Comparison of ENCODE assay signal across 21 cellular contexts in the genomic region with DNA sequence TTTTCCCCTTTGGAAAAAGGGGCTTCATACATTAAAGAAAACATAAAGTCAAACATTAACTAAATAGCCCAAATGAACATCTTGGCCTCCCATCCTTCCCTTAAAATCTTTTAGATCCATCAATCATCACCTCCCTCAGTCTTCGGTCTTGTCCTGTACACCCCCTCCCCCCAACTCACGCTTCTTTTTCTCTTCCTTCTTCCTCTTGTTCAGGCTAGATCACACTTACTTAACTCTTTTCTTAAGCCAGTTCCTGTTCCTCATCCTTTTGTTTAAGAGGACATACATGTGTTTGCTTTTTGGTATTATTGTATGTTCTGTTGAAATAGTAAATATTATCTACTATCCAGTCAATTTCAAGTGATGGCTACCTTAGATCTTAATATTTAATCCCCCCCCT. TPM values are rescaled to one million over a fixed set of nuclear protein-coding genes. Genes with fewer than 3 reads are reported as not detected.
"Had no signal": no experiment of that assay in that cellular context is flagged by ENCODE, and none has a peak within 500 bp of the region (broad histone marks: within the 10 kb centered on the region; RNA-seq: fewer than 3 reads in every experiment).

No MANE protein-coding gene starts in this region.

- H3K9me3 ChIP-seq: ovary had no signal

- H3K4me1 Mint-ChIP-seq: activated CD4-positive, alpha-beta T cell treated with anti-CD3 and anti-CD28 coated beads for 36 hours; activated naive CD4-positive, alpha-beta T cell treated with anti-CD3 and anti-CD28 coated beads, Interleukin-2, amount 10 ng/mL, durations not matched to agents 7 days and 5 days had no signal

- H3K4me3 Mint-ChIP-seq: activated CD4-positive, alpha-beta memory T cell treated with anti-CD3 and anti-CD28 coated beads for 36 hours; activated CD4-positive, alpha-beta T cell treated with anti-CD3 and anti-CD28 coated beads for 36 hours; activated CD8-positive, alpha-beta memory T cell treated with anti-CD3 and anti-CD28 coated beads, Interleukin-2, amount 10 ng/mL, durations not matched to agents 7 days and 5 days; activated naive CD4-positive, alpha-beta T cell treated with anti-CD3 and anti-CD28 coated beads, Interleukin-2, amount 10 ng/mL, durations not matched to agents 7 days and 5 days had no signal

- H3K27ac Mint-ChIP-seq: activated CD4-positive, alpha-beta memory T cell treated with anti-CD3 and anti-CD28 coated beads for 36 hours; activated CD4-positive, alpha-beta T cell treated with anti-CD3 and anti-CD28 coated beads for 36 hours; activated CD8-positive, alpha-beta memory T cell treated with anti-CD3 and anti-CD28 coated beads, Interleukin-2, amount 10 ng/mL, durations not matched to agents 7 days and 5 days; activated naive CD4-positive, alpha-beta T cell treated with anti-CD3 and anti-CD28 coated beads, Interleukin-2, amount 10 ng/mL, durations not matched to agents 7 days and 5 days had no signal

- H3K4me3 ChIP-seq: ascending aorta, breast epithelium, ovary, transverse colon had no signal

- ATAC-seq: activated CD4-positive, alpha-beta T cell treated with anti-CD3 and anti-CD28 coated beads for 36 hours; activated CD8-positive, alpha-beta memory T cell treated with anti-CD3 and anti-CD28 coated beads, Interleukin-2, amount 10 ng/mL, durations not matched to agents 7 days and 5 days; stimulated activated naive CD8-positive, alpha-beta T cell treated with anti-CD3 and anti-CD28 coated beads, Interleukin-15, Interleukin-2, amounts not matched to agents 100 U/mL and 50 U/mL, for 24 hours had no signal

- H3K4me1 ChIP-seq: ascending aorta, breast epithelium, transverse colon had no signal

- DNase-seq: activated CD4-positive, alpha-beta memory T cell treated with anti-CD3 and anti-CD28 coated beads for 36 hours; activated CD4-positive, alpha-beta T cell treated with anti-CD3 and anti-CD28 coated beads for 36 hours; activated CD8-positive, alpha-beta memory T cell treated with anti-CD3 and anti-CD28 coated beads, Interleukin-2, amount 10 ng/mL, durations not matched to agents 7 days and 5 days; activated naive CD4-positive, alpha-beta T cell treated with anti-CD3 and anti-CD28 coated beads, Interleukin-2, amount 10 ng/mL, durations not matched to agents 7 days and 5 days; activated T-cell treated with anti-CD3 and anti-CD28 coated beads, Interleukin-2, amount 50 U/mL, for 1 hour; cerebellar nuclear complex; effector memory CD4-positive, alpha-beta T cell; foreskin melanocyte; head of caudate nucleus; kidney glomerular epithelial cell; ovary; retina; stimulated activated CD4-positive, alpha-beta T cell treated with anti-CD3 and anti-CD28 coated beads, Interleukin-2, amount 100 ng/mL, for 48 hours; stimulated activated naive CD8-positive, alpha-beta T cell treated with anti-CD3 and anti-CD28 coated beads, Interleukin-15, Interleukin-2, amounts not matched to agents 100 U/mL and 50 U/mL, for 24 hours; T1000; transverse colon had no signal

- H3K36me3 ChIP-seq: ascending aorta, breast epithelium, ovary, transverse colon had no signal

- H3K27me3 ChIP-seq: ascending aorta, breast epithelium, ovary had no signal

- H3K36me3 Mint-ChIP-seq: activated CD4-positive, alpha-beta memory T cell treated with anti-CD3 and anti-CD28 coated beads for 36 hours; activated CD8-positive, alpha-beta memory T cell treated with anti-CD3 and anti-CD28 coated beads, Interleukin-2, amount 10 ng/mL, durations not matched to agents 7 days and 5 days; activated naive CD4-positive, alpha-beta T cell treated with anti-CD3 and anti-CD28 coated beads, Interleukin-2, amount 10 ng/mL, durations not matched to agents 7 days and 5 days had no signal

- H3K27ac ChIP-seq: ascending aorta, breast epithelium, ovary, transverse colon had no signal

RNA-seq across cellular contexts. Expression of a gene that starts 5.5 kb away (rescaled TPM):
- total RNA-seq: activated CD4-positive, alpha-beta memory T cell treated with anti-CD3 and anti-CD28 coated beads for 36 hours; ascending aorta; fibroblast of lung had no signal
- polyA plus RNA-seq: fibroblast of lung, neural cell, ovary had no signal

RNA-seq across cellular contexts. Expression of a gene that starts 35.3 kb away (rescaled TPM):
- total RNA-seq: activated CD4-positive, alpha-beta memory T cell treated with anti-CD3 and anti-CD28 coated beads for 36 hours; activated CD4-positive, alpha-beta T cell treated with anti-CD3 and anti-CD28 coated beads for 36 hours; activated CD8-positive, alpha-beta memory T cell treated with anti-CD3 and anti-CD28 coated beads, Interleukin-2, amount 10 ng/mL, durations not matched to agents 7 days and 5 days; ascending aorta; breast epithelium; fibroblast of lung; liver; ovary; transverse colon had no signal
- polyA plus RNA-seq: fibroblast of lung, liver, neural cell, ovary had no signal

RNA-seq across cellular contexts. Expression of a gene that starts 49.0 kb away (rescaled TPM):
- total RNA-seq: ascending aorta, breast epithelium, fibroblast of lung, liver, ovary, transverse colon had no signal
- polyA plus RNA-seq: fibroblast of lung, neural cell had no signal
